ENCODE assay signal across 1 cellular context in genomic region chr16:17350212-17350611, GRCh38.
TF ChIP-seq lines count a peak whose summit lies in the region.

No MANE protein-coding gene starts in this region.

TF ChIP-seq in IMR-90, 13 proteins besides CTCF, POLR2A, EP300 and RAD21 (continued from another document):
- TF ChIP-seq SMC3 (IDR thresholded peaks at IDR 0.05; ENCODE audit: low read depth, low read length) (no peak), CHD1 (IDR thresholded peaks at IDR 0.05; ENCODE audit: low read depth, low read length) (no peak), ELK1 (IDR thresholded peaks at IDR 0.05; ENCODE audit: borderline replicate concordance, low read depth, low read length) (no peak), CEBPB (IDR thresholded peaks at IDR 0.05; ENCODE audit: low read depth, low read length) (no peak), MXI1 (IDR thresholded peaks at IDR 0.05; ENCODE audit: borderline replicate concordance, low read depth, low read length) (no peak), BHLHE40 (IDR thresholded peaks at IDR 0.05; ENCODE audit: low read depth, low read length) (no peak)
